ENCODE assay signal across 13 cellular contexts in the genomic region with DNA sequence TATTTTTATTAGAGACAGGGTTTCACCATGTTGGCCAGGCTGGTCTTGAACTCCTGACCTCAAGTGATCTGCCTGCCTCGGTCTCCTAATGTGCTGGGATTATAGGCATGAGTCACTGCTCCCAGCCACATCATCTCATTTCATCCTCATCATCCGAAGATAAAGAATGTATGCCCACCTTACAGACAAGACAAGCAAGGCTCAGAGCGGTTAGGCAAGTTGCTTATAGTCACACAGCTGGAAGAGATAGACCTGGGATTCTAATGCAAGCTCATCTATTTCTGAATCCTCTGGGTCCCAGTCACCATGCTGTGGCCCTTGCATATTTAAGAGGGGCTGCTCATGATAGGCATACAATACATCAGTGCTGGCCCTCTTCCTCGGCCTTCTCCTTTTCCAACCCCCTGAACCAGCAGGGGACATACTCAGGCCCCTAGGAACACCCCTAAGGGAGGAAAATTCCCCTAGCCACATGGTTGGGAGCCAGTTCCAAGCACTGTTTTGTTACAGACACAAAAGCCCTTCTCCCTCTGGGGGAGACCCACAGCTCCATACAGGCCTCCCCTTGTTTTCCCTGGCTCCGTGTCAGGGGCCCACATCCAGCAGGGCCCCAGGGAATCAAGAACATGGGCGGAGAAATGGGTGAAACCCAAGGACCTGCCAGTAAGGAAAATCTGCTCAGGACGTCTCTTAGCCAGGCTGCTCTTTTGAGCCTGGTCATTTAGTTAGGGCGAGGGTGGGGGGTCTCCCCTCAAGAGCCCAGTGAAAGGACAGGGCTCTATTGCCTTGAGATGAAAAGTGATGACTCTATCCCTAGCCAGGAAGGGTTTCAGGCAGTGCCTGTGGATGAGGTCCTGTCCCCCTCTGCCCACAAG. TPM values are rescaled to one million over a fixed set of nuclear protein-coding genes. Genes with fewer than 3 reads are reported as not detected.
A peak's percentile ranks its signal among the peaks of the same experiment; 100 is the strongest.
DNase-seq lines count a peak whose midpoint lies in the region; ATAC-seq, FAIRE-seq and TF ChIP-seq lines count a peak whose summit lies in the region.
"Had no signal": no experiment of that assay in that cellular context is flagged by ENCODE, and none has a peak within 500 bp of the region (broad histone marks: within the 10 kb centered on the region; RNA-seq: fewer than 3 reads in every experiment).

No MANE protein-coding gene starts in this region.

- peak overlapping the region; percentile 20; the same call in 1 of the 2 replicates for H3K27ac ChIP-seq in HUES6 (ENCODE audit: low read depth, low read length)
- H3K27ac ChIP-seq in colonic mucosa, result peak overlapping the region; percentile 91
- no peak overlapping the region for H3K27ac ChIP-seq in HepG2 (ENCODE audit: extremely low read length, insufficient read depth, low read length)
- peak overlapping the region; percentile 77 for H3K27ac ChIP-seq in skeletal muscle tissue (ENCODE audit: low read depth, low read length)
- H3K27ac ChIP-seq in CD4-positive, alpha-beta memory T cell (ENCODE audit: low read depth, low read length), result no peak overlapping the region

- ATAC-seq in HepG2, result no peak

- H3K9ac ChIP-seq in HUES6 (ENCODE audit: low read length), result peak overlapping the region; percentile 43
- H3K9ac ChIP-seq in colonic mucosa (ENCODE audit: low read depth in 2 of 2, low read length in 2 of 2), result peak overlapping the region; percentile 27 to 59
- H3K9ac ChIP-seq in HepG2 (ENCODE audit: insufficient read depth, low read depth, low read length), result no peak overlapping the region
- peak overlapping the region in 1 of 3 donors; percentile 33 for H3K9ac ChIP-seq in skeletal muscle tissue (ENCODE audit: low read depth in 1 of 3, low read length in 3 of 3)

- H2AFZ ChIP-seq in HepG2 (ENCODE audit: low read length), result no peak overlapping the region

- no peaks in the 10 kb centered on the region for H3K79me2 ChIP-seq in HepG2 (ENCODE audit: insufficient read depth, low read length)

- in situ Hi-C loops in HepG2 (cut with HindIII; ENCODE audit: extremely low pct_ligation_motif_present, low pct_unique_long_range_greater_than_20kb), result no loop called here

- H3K36me3 Mint-ChIP-seq in CD4-positive, alpha-beta memory T cell, result peaks cover 0 to 18% of the 10 kb centered on the region in 2 donors

- TF ChIP-seq CTCF in colonic mucosa (IDR thresholded peaks at IDR 0.05) (no peak), HepG2 (CRISPR knock-in tag; IDR thresholded peaks at IDR 0.05) (no peak)

- no peaks in the 10 kb centered on the region for H3K27me3 ChIP-seq in HUES6 (ENCODE audit: control insufficient read depth, insufficient read depth, low read length)
- no peaks in the 10 kb centered on the region for H3K27me3 ChIP-seq in colonic mucosa
- no peaks in the 10 kb centered on the region for H3K27me3 ChIP-seq in HepG2 (ENCODE audit: control insufficient read depth in 1 of 2, insufficient read depth in 2 of 2, low read length in 2 of 2)
- no peaks in the 10 kb centered on the region for H3K27me3 ChIP-seq in skeletal muscle tissue (ENCODE audit: control insufficient read depth in 3 of 3, insufficient read depth in 3 of 3, low read length in 3 of 3)
- no peaks in the 10 kb centered on the region for H3K27me3 ChIP-seq in CD4-positive, alpha-beta memory T cell (ENCODE audit: insufficient read depth, low read length)

- no peak for TF ChIP-seq RAD21 in HepG2 (CRISPR knock-in tag; IDR thresholded peaks at IDR 0.05)

- H3K4me3 ChIP-seq in HUES6 (ENCODE audit: low read depth, low read length) (no peak overlapping the region), colonic mucosa (no peak overlapping the region), HepG2 (replicated peaks in 1 of 3; ENCODE audit: insufficient read depth in 1 of 3, low read depth in 2 of 3, low read length in 3 of 3) (no peak overlapping the region), skeletal muscle tissue (ENCODE audit: low read length in 3 of 3) (peak overlapping the region in 1 of 3 donors; percentile 13)
- no peak overlapping the region for H3K4me3 ChIP-seq in CD4-positive, alpha-beta memory T cell (ENCODE audit: low read length in 2 of 2)

- no TSS peak for BruUV-seq in HepG2 (replicated peaks; lab: Mats Ljungman, UMichigan)

- peak overlapping the region; percentile 21; the same call in 1 of the 2 replicates for H3K4me2 ChIP-seq in HepG2 (ENCODE audit: low read depth, low read length)

- peaks cover 6 to 37% (median 16%) of the 10 kb centered on the region in 4 donors for H3K4me1 Mint-ChIP-seq in CD4-positive, alpha-beta memory T cell

- H3K27ac Mint-ChIP-seq in CD4-positive, alpha-beta memory T cell, result peak overlapping the region in 1 of 7 donors; percentile 47
- H3K27ac Mint-ChIP-seq: activated naive CD4-positive, alpha-beta T cell treated with anti-CD3 and anti-CD28 coated beads, Interleukin-2, amount 10 ng/mL, durations not matched to agents 7 days and 5 days had no signal

- H3K9me3 ChIP-seq in HUES6 (ENCODE audit: control insufficient read depth, insufficient read depth, low read depth, low read length) (no peaks in the 10 kb centered on the region), colonic mucosa (no peaks in the 10 kb centered on the region), HepG2 (ENCODE audit: low read length) (no peaks in the 10 kb centered on the region), skeletal muscle tissue (ENCODE audit: control insufficient read depth in 3 of 3, low read length in 3 of 3) (no peaks in the 10 kb centered on the region)
- H3K9me3 ChIP-seq in CD4-positive, alpha-beta memory T cell (ENCODE audit: control insufficient read depth in 1 of 2, low read length in 2 of 2), result no peaks in the 10 kb centered on the region

- H3K36me3 ChIP-seq in HUES6 (ENCODE audit: control insufficient read depth, insufficient read depth, low read length) (no peaks in the 10 kb centered on the region), colonic mucosa (peaks cover 5% of the 10 kb centered on the region), HepG2 (replicated peaks in 1 of 2; ENCODE audit: control insufficient read depth in 1 of 2, insufficient read depth in 2 of 2, low read length in 2 of 2) (no peaks in the 10 kb centered on the region), skeletal muscle tissue (ENCODE audit: control insufficient read depth in 3 of 3, insufficient read depth in 3 of 3, low read length in 3 of 3) (peaks cover 0 to 13% (median 2%) of the 10 kb centered on the region in 3 donors)
- H3K36me3 ChIP-seq in CD4-positive, alpha-beta memory T cell (ENCODE audit: insufficient read depth, low read length), result peaks cover 9% of the 10 kb centered on the region

- H4K20me1 ChIP-seq in HepG2 (ENCODE audit: insufficient read depth, low read length), result no peaks in the 10 kb centered on the region

- DNase-seq in colonic mucosa, result no peak
- no peak for DNase-seq in HepG2 (ENCODE audit: low spot score)
- no peak for DNase-seq in germinal center (ENCODE audit: low spot score)
- DNase-seq in GM03348 (ENCODE audit: low spot score), result no peak
- no peak for DNase-seq in COLO668 (lab: John Stamatoyannopoulos, UW; ENCODE audit: unreplicated experiment)
- no peak for DNase-seq in CD4-positive, alpha-beta memory T cell
- DNase-seq: activated naive CD4-positive, alpha-beta T cell treated with anti-CD3 and anti-CD28 coated beads, Interleukin-2, amount 10 ng/mL, durations not matched to agents 7 days and 5 days; CD4-positive, CD25-positive, alpha-beta regulatory T cell; NCI-H748 treated with DMSO at 0.1 percent for 48 hours had no signal

- TF ChIP-seq POLR2A in HepG2 (IDR thresholded peaks at IDR 0.05; ENCODE audit: insufficient read depth in 1 of 2, low read depth in 2 of 2, low read length in 2 of 2), result no peak

- peaks cover 0 to 2% (median 0%) of the 10 kb centered on the region in 8 donors for H3K9me3 Mint-ChIP-seq in CD4-positive, alpha-beta memory T cell
- H3K9me3 Mint-ChIP-seq: activated naive CD4-positive, alpha-beta T cell treated with anti-CD3 and anti-CD28 coated beads, Interleukin-2, amount 10 ng/mL, durations not matched to agents 7 days and 5 days; CD4-positive, CD25-positive, alpha-beta regulatory T cell had no signal

- intact Hi-C loops in colonic mucosa (cut with DNase I), result no loop called here
- intact Hi-C loops in HepG2 (cut with micrococcal nuclease; ENCODE audit: unreplicated experiment), result no loop called here
- intact Hi-C loops in CD4-positive, alpha-beta memory T cell (cut with micrococcal nuclease), result no loop called here

- POLR2A ChIA-PET in HepG2 (lab: Yijun Ruan, JAX), result interaction anchor here (0.7 to 1.4 kb wide), 2 partner anchors 17 to 31 kb away, joined by 3 read pairs; a partner anchor contains a TSS
- POLR2A ChIA-PET in CD4-positive, alpha-beta memory T cell (lab: Charles Lee; ENCODE audit: partially characterized antibody), result no interaction called here

- no peaks in the 10 kb centered on the region for H3K27me3 Mint-ChIP-seq in CD4-positive, alpha-beta memory T cell
- H3K27me3 Mint-ChIP-seq: activated naive CD4-positive, alpha-beta T cell treated with anti-CD3 and anti-CD28 coated beads, Interleukin-2, amount 10 ng/mL, durations not matched to agents 7 days and 5 days; CD4-positive, CD25-positive, alpha-beta regulatory T cell had no signal

- H3K4me1 ChIP-seq in HUES6 (ENCODE audit: control insufficient read depth, insufficient read depth, low read length) (peaks cover 51% of the 10 kb centered on the region), colonic mucosa (no peaks in the 10 kb centered on the region), HepG2 (ENCODE audit: insufficient read depth, low read length) (peaks cover 87% of the 10 kb centered on the region), skeletal muscle tissue (ENCODE audit: control insufficient read depth in 3 of 3, insufficient read depth in 3 of 3, low read length in 3 of 3) (peaks cover 44 to 64% (median 57%) of the 10 kb centered on the region in 3 donors)
- peaks cover 11% of the 10 kb centered on the region for H3K4me1 ChIP-seq in CD4-positive, alpha-beta memory T cell (ENCODE audit: insufficient read depth, low read length)

- 98% methylated on average over 5 of the region's 8 CpGs for WGBS in HepG2 (ENCODE audit: low lambda C conversion rate)

- TF ChIP-seq EP300 in HepG2 (IDR thresholded peaks at IDR 0.05; ENCODE audit: low read depth in 2 of 2, low read length in 2 of 2) (no peak), HepG2 (CRISPR knock-in tag; IDR thresholded peaks at IDR 0.05; ENCODE audit: borderline replicate concordance) (no peak)

- FAIRE-seq in HepG2 (lab: Jason Lieb, UNC), result no peak
- FAIRE-seq: GM18507, TTC549 had no signal

- CTCF ChIA-PET in HepG2 (lab: Yijun Ruan, JAX; ENCODE audit: low intra/inter-chr PET ratio, low total read pairs), result interaction anchor here (1.6 kb wide), 1 partner anchor 13 kb away, joined by 3 read pairs; no protein-coding TSS in a partner anchor
- CTCF ChIA-PET in CD4-positive, alpha-beta memory T cell (lab: Charles Lee; ENCODE audit: partially characterized antibody), result interaction anchor here (1.5 to 24.2 kb wide), 3 partner anchors 12 to 52 kb away, joined by 3 to 714 read pairs (median 110); no protein-coding TSS in a partner anchor

- H3K4me3 Mint-ChIP-seq in CD4-positive, alpha-beta memory T cell, result no peak overlapping the region
- H3K4me3 Mint-ChIP-seq: activated naive CD4-positive, alpha-beta T cell treated with anti-CD3 and anti-CD28 coated beads, Interleukin-2, amount 10 ng/mL, durations not matched to agents 7 days and 5 days; CD4-positive, CD25-positive, alpha-beta regulatory T cell had no signal

RNA-seq across cellular contexts. Expression of a gene that starts 6.9 kb away (rescaled TPM):
- 100 to 1,000 TPM; 186 to 376 TPM for total RNA-seq in colonic mucosa
- total RNA-seq in HepG2 (2016; rRNA removed; fragmentation: Illumina TruSeq; extraction: Trizol), result 68.9 and 70.8 TPM in 2 replicates
- total RNA-seq in HepG2 (2016; cell fraction: cytosol; rRNA removed; fragmentation: Illumina TruSeq; extraction: Trizol; ENCODE audit: low read depth), result 12.3 and 12.8 TPM in 2 replicates
- total RNA-seq in HepG2 (2016; cell fraction: insoluble cytoplasmic fraction; rRNA removed; fragmentation: Illumina TruSeq; extraction: Trizol), result 66.1 and 69.5 TPM in 2 replicates
- 28.9 and 33.8 TPM in 2 replicates for total RNA-seq in HepG2 (2016; cell fraction: membrane; rRNA removed; fragmentation: Illumina TruSeq; extraction: Trizol)
- total RNA-seq in HepG2 (2016; cell fraction: nucleus; rRNA removed; fragmentation: Illumina TruSeq; extraction: Trizol), result 35.6 and 44.2 TPM in 2 replicates
- 14.5 and 17.7 TPM in 2 replicates for polyA plus RNA-seq in HepG2 (2011; rRNA removed)
- polyA plus RNA-seq in HepG2 (2011; cell fraction: cytosol; rRNA removed), result 15.2 and 17.2 TPM in 2 replicates
- 10.9 and 14.9 TPM in 2 replicates for polyA plus RNA-seq in HepG2 (2011; cell fraction: nucleus; rRNA removed)
- polyA plus RNA-seq in HepG2 (2012), result 9.9 and 18.8 TPM in 2 replicates
- polyA plus RNA-seq in HepG2 (2016; cell fraction: cytosol; fragmentation: Illumina TruSeq; extraction: Trizol; ENCODE audit: low read depth), result 15.3 and 18.6 TPM in 2 replicates
- polyA plus RNA-seq in HepG2 (2016; cell fraction: insoluble cytoplasmic fraction; fragmentation: Illumina TruSeq; extraction: Trizol; ENCODE audit: low read depth), result 83.1 and 92.4 TPM in 2 replicates
- polyA plus RNA-seq in HepG2 (2016; cell fraction: membrane; fragmentation: Illumina TruSeq; extraction: Trizol; ENCODE audit: low read depth), result 29.6 and 30.8 TPM in 2 replicates
- polyA plus RNA-seq in HepG2 (2016; cell fraction: nucleus; fragmentation: Illumina TruSeq; extraction: Trizol; ENCODE audit: insufficient read depth, low read depth), result 54.3 and 54.9 TPM in 2 replicates
- 22.9 and 266 TPM in 2 replicates for polyA minus RNA-seq in HepG2 (2011; rRNA and poly(A)+ RNA removed; ENCODE audit: low replicate concordance)
- 8.4 and 9.1 TPM in 2 replicates for polyA minus RNA-seq in HepG2 (2011; cell fraction: cytosol; rRNA and poly(A)+ RNA removed)
- polyA minus RNA-seq in HepG2 (2011; cell fraction: nucleus; rRNA and poly(A)+ RNA removed), result 9.1 and 11.7 TPM in 2 replicates
- 42.8 TPM for total RNA-seq in skeletal muscle tissue
- total RNA-seq in CD4-positive, alpha-beta memory T cell, result 10 to 100 TPM; 34.2 to 36.0 TPM
- polyA plus RNA-seq in CD4-positive, alpha-beta memory T cell, result 10 to 100 TPM; 74.6 to 79.3 TPM

RNA-seq across cellular contexts. Expression of a gene that starts 31.0 kb away (rescaled TPM):
- 10 to 100 TPM; 13.1 to 21.2 TPM for total RNA-seq in colonic mucosa
- 29.1 and 33.6 TPM in 2 replicates for total RNA-seq in HepG2 (2016; rRNA removed; fragmentation: Illumina TruSeq; extraction: Trizol)
- total RNA-seq in HepG2 (2016; cell fraction: cytosol; rRNA removed; fragmentation: Illumina TruSeq; extraction: Trizol; ENCODE audit: low read depth), result 13.4 and 13.7 TPM in 2 replicates
- 29.0 and 34.8 TPM in 2 replicates for total RNA-seq in HepG2 (2016; cell fraction: insoluble cytoplasmic fraction; rRNA removed; fragmentation: Illumina TruSeq; extraction: Trizol)
- 27.3 and 32.8 TPM in 2 replicates for total RNA-seq in HepG2 (2016; cell fraction: membrane; rRNA removed; fragmentation: Illumina TruSeq; extraction: Trizol)
- total RNA-seq in HepG2 (2016; cell fraction: nucleus; rRNA removed; fragmentation: Illumina TruSeq; extraction: Trizol), result 15.5 and 17.9 TPM in 2 replicates
- polyA plus RNA-seq in HepG2 (2011; rRNA removed), result 16.7 and 25.1 TPM in 2 replicates
- polyA plus RNA-seq in HepG2 (2011; cell fraction: cytosol; rRNA removed), result 18.1 and 31.9 TPM in 2 replicates
- polyA plus RNA-seq in HepG2 (2011; cell fraction: nucleus; rRNA removed), result 18.6 and 19.4 TPM in 2 replicates
- 6.9 and 12.1 TPM in 2 replicates for polyA plus RNA-seq in HepG2 (2012)
- polyA plus RNA-seq in HepG2 (2016; cell fraction: cytosol; fragmentation: Illumina TruSeq; extraction: Trizol; ENCODE audit: low read depth), result 23.0 and 26.1 TPM in 2 replicates
- polyA plus RNA-seq in HepG2 (2016; cell fraction: insoluble cytoplasmic fraction; fragmentation: Illumina TruSeq; extraction: Trizol; ENCODE audit: low read depth), result 47.7 and 53.8 TPM in 2 replicates
- polyA plus RNA-seq in HepG2 (2016; cell fraction: membrane; fragmentation: Illumina TruSeq; extraction: Trizol; ENCODE audit: low read depth), result 39.2 and 43.9 TPM in 2 replicates
- 43.9 and 44.6 TPM in 2 replicates for polyA plus RNA-seq in HepG2 (2016; cell fraction: nucleus; fragmentation: Illumina TruSeq; extraction: Trizol; ENCODE audit: insufficient read depth, low read depth)
- 16.2 and 21.4 TPM in 2 replicates for polyA minus RNA-seq in HepG2 (2011; rRNA and poly(A)+ RNA removed; ENCODE audit: low replicate concordance)
- polyA minus RNA-seq in HepG2 (2011; cell fraction: cytosol; rRNA and poly(A)+ RNA removed), result 11.5 and 15.4 TPM in 2 replicates
- polyA minus RNA-seq in HepG2 (2011; cell fraction: nucleus; rRNA and poly(A)+ RNA removed), result 13.6 and 15.2 TPM in 2 replicates
- total RNA-seq in skeletal muscle tissue, result 8.9 TPM
- total RNA-seq in CD4-positive, alpha-beta memory T cell, result 1 to 10 TPM; 7.0 to 7.8 TPM
- polyA plus RNA-seq in CD4-positive, alpha-beta memory T cell, result 1 to 10 TPM in 1 of 2 donors, under 1 TPM in 1; 0.30 to 1.1 TPM

RNA-seq across cellular contexts. Expression of a gene that starts 38.9 kb away (rescaled TPM):
- total RNA-seq in colonic mucosa (10 to 100 TPM; 17.9 to 24.1 TPM), HepG2 (2016; rRNA removed; fragmentation: Illumina TruSeq; extraction: Trizol) (0.01 TPM in 1 of 2 replicates, not detected in the other), skeletal muscle tissue (11.0 TPM)
- total RNA-seq in HepG2 (2016; cell fraction: cytosol; rRNA removed; fragmentation: Illumina TruSeq; extraction: Trizol; ENCODE audit: low read depth), result not detected in 2 replicates
- 0.02 TPM in 1 of 2 replicates, not detected in the other for total RNA-seq in HepG2 (2016; cell fraction: insoluble cytoplasmic fraction; rRNA removed; fragmentation: Illumina TruSeq; extraction: Trizol)
- under 0.01 TPM in 1 of 2 replicates, not detected in the other for total RNA-seq in HepG2 (2016; cell fraction: membrane; rRNA removed; fragmentation: Illumina TruSeq; extraction: Trizol)
- not detected in 2 replicates for total RNA-seq in HepG2 (2016; cell fraction: nucleus; rRNA removed; fragmentation: Illumina TruSeq; extraction: Trizol)
- polyA plus RNA-seq in HepG2 (2011; rRNA removed), result 0.04 TPM in 1 of 2 replicates, not detected in the other
- polyA plus RNA-seq in HepG2 (2011; cell fraction: cytosol; rRNA removed), result not detected in 2 replicates
- 0.03 TPM in 1 of 2 replicates, not detected in the other for polyA plus RNA-seq in HepG2 (2011; cell fraction: nucleus; rRNA removed)
- 0.01 TPM in 2 replicates for polyA plus RNA-seq in HepG2 (2012)
- not detected in 2 replicates for polyA plus RNA-seq in HepG2 (2016; cell fraction: cytosol; fragmentation: Illumina TruSeq; extraction: Trizol; ENCODE audit: low read depth)
- not detected in 2 replicates for polyA plus RNA-seq in HepG2 (2016; cell fraction: insoluble cytoplasmic fraction; fragmentation: Illumina TruSeq; extraction: Trizol; ENCODE audit: low read depth)
- polyA plus RNA-seq in HepG2 (2016; cell fraction: membrane; fragmentation: Illumina TruSeq; extraction: Trizol; ENCODE audit: low read depth), result not detected in 2 replicates
- polyA plus RNA-seq in HepG2 (2016; cell fraction: nucleus; fragmentation: Illumina TruSeq; extraction: Trizol; ENCODE audit: insufficient read depth, low read depth), result not detected in 2 replicates
- polyA minus RNA-seq in HepG2 (2011; rRNA and poly(A)+ RNA removed; ENCODE audit: low replicate concordance), result 0.04 and 0.75 TPM in 2 replicates
- not detected in 2 replicates for polyA minus RNA-seq in HepG2 (2011; cell fraction: cytosol; rRNA and poly(A)+ RNA removed)
- polyA minus RNA-seq in HepG2 (2011; cell fraction: nucleus; rRNA and poly(A)+ RNA removed), result not detected in 2 replicates
- 1 to 10 TPM; 4.7 TPM for total RNA-seq in CD4-positive, alpha-beta memory T cell
- 1 to 10 TPM in 1 of 2 donors, under 1 TPM in 1; 0.29 to 2.8 TPM for polyA plus RNA-seq in CD4-positive, alpha-beta memory T cell

Comparison
In these comparisons a context has a peak if more than half of its experiments do, and no peak if none do; other contexts are left out.
1. H3K27ac ChIP-seq: peak in HUES6 (single experiment), colonic mucosa (single experiment) and skeletal muscle tissue (single experiment); none in HepG2 (single experiment) and CD4-positive, alpha-beta memory T cell (single experiment).